14 cellular contexts compared by ENCODE assay signal in the genomic region with DNA sequence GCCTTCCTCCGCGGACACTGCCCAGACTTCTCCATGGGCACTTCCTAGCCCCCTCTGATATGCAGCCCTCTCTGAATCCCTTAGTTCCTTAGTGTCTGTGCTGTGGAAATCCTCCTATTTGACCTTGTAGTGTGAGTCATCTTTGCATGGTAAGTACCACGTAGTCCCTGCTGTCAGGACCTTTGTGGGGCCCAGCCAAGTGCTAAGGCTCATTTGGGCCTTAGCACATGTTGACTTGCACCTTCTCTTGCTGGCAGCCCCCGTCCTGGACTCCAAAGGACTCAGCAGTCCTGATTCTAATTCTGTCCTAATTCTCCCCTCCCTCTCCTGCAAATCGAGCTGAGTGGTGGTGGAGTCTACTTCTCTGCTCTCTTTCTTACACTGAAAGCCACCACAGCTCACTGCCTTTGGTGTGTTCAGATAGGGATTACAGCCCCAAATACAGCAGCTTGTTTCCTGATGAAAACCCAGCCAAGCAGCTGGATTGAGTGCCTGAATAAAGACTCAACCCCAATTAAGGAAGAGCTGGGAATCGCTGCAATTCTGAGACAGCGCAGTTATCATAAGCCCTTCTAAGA.
A peak's percentile ranks its signal among the peaks of the same experiment; 100 is the strongest.
DNase-seq lines count a peak whose midpoint lies in the region; ATAC-seq and TF ChIP-seq lines count a peak whose summit lies in the region.
"Had no signal": no experiment of that assay in that cellular context is flagged by ENCODE, and none has a peak within 500 bp of the region (broad histone marks: within the 10 kb centered on the region; RNA-seq: fewer than 3 reads in every experiment).

No MANE protein-coding gene starts in this region.

- H3K4me1 ChIP-seq in ovary (ENCODE audit: insufficient read depth), result peaks cover 8% of the 10 kb centered on the region

- no peaks in the 10 kb centered on the region for H3K36me3 ChIP-seq in ovary

- no peak for TF ChIP-seq POLR2A in ovary (IDR thresholded peaks at IDR 0.05)

- no peaks in the 10 kb centered on the region for H3K27me3 ChIP-seq in ovary
- H3K27me3 ChIP-seq: dorsolateral prefrontal cortex had no signal

- intact Hi-C loops in ovary (cut with DNase I), result no loop called here

- DNase-seq in EL (peak; percentile 51), SHP77 treated with DMSO at 0.1 percent for 48 hours (lab: John Stamatoyannopoulos, UW) (peak; percentile 15), fibroblast of villous mesenchyme (ENCODE audit: low read depth) (peak; percentile 91), ovary (peak; percentile 72 to 89 (median 85)), OCI-M2 (lab: John Stamatoyannopoulos, UW; ENCODE audit: unreplicated experiment) (no peak)
- DNase-seq in effector CD8-positive, alpha-beta T cell (lab: John Stamatoyannopoulos, UW), result no peak
- DNase-seq: activated CD4-positive, alpha-beta T cell treated with anti-CD3 and anti-CD28 coated beads for 1 hour; activated gamma-delta T cell; dorsolateral prefrontal cortex; GDM1; Kasumi-1; NCI-H446 treated with DMSO at 0.1 percent for 48 hours had no signal

- 15 to 22% (median 16%) methylated on average over 7 of the region's 7 CpGs for WGBS in ovary, 3 donors

- no peaks in the 10 kb centered on the region for H3K9me3 ChIP-seq in ovary

- peak overlapping the region; percentile 37 to 55 for H3K27ac ChIP-seq in ovary
- H3K27ac ChIP-seq: dorsolateral prefrontal cortex had no signal

- no peak for TF ChIP-seq EP300 in ovary (IDR thresholded peaks at IDR 0.05)

- ATAC-seq in GM18909 (IDR thresholded peaks at IDR 0.05; ENCODE audit: poor library complexity, unreplicated experiment), result no peak
- no peak for ATAC-seq in GM19035 (IDR thresholded peaks at IDR 0.05; ENCODE audit: unreplicated experiment)

- H3K4me3 ChIP-seq in fibroblast of villous mesenchyme (ENCODE audit: low read depth, low read length) (no peak overlapping the region), ovary (no peak overlapping the region)
- H3K4me3 ChIP-seq: dorsolateral prefrontal cortex had no signal

- TF ChIP-seq CTCF in fibroblast of villous mesenchyme (IDR thresholded peaks at IDR 0.05; ENCODE audit: insufficient read depth, low read depth, low read length) (no peak), ovary (IDR thresholded peaks at IDR 0.05) (no peak)

Comparison
In these comparisons a context has a peak if more than half of its experiments do, and no peak if none do; other contexts are left out.
1. DNase-seq: peak in EL (single experiment), SHP77 treated with DMSO at 0.1 percent for 48 hours (single experiment), fibroblast of villous mesenchyme (single experiment) and ovary (5 of 5); none in OCI-M2 (single experiment) and effector CD8-positive, alpha-beta T cell (single experiment).